Comparison of ENCODE assay signal across 1 cellular context in the genomic region with DNA sequence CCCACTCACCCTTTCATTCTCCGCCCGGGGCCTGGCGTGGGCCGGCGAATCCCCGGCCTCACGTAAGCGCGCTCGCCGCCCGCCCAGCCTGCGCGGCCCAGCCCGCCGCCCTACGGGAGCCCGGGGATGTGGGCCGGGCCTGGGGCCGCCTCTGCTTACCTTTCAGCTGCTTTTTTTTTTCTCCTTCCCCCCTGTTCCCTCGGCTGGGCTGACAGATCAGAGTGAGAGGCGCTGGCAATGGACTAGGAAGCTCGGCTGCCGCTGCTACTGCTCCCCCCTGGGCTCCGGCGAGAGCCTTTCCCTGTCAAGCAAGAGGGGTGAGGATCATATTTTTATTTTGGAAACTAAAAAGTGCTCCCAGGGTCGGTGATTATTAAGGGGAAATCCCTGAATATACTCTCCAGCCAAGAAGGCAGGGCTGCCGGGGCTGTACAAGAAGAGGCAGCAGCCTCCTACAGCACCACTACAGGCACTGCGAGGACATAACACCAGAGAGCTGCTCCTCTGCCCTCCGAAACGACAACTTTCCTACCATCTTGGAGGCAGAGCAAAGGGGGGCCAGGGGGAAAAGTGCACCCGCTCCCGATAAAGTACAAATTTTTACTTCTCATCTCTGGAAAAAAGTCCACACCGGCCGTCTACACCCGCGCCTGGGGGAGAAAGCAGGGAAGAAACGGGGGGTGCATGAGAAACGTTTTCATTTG.
TF ChIP-seq lines count a peak whose summit lies in the region.

A gene with protein sequence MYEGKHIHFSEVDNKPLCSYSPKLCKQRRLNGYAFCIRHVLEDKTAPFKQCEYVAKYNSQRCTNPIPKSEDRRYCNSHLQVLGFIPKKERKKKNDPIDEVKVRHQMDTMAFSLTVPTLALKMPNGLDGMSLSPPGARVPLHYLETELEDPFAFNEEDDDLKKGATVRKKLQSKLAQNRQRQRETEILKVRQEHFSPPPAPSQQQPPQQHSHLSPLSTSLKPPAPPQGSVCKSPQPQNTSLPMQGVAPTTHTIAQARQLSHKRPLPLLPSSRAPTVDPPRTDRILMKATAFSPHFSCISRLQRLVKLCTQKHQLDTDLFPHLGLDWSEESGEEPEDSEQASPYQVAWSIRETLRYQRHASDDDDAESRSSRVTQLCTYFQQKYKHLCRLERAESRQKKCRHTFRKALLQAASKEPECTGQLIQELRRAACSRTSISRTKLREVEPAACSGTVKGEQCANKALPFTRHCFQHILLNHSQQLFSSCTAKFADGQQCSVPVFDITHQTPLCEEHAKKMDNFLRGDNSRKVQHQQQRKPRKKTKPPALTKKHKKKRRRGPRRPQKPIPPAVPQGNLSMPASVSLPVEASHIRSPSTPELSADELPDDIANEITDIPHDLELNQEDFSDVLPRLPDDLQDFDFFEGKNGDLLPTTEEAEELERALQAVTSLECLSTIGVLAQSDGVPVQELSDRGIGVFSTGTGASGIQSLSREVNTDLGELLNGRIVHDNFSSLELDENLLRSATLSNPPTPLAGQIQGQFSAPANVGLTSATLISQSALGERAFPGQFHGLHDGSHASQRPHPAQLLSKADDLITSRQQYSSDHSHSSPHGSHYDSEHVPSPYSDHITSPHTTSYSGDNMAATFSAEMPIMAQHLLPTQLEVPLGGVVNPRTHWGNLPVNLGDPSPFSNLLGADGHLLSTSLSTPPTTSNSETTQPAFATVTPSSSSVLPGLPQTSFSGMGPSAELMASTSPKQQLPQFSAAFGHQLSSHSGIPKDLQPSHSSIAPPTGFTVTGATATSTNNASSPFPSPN (minus strand): TSS at position 433 of the 704 bp plus-strand sequence. CDS start 23,158 bp downstream, outside the sequence.

TF ChIP-seq in GM12878, 131 proteins besides CTCF, POLR2A, EP300 and RAD21 (continued from another document and continues in another):
- TF ChIP-seq, protein P1, sequence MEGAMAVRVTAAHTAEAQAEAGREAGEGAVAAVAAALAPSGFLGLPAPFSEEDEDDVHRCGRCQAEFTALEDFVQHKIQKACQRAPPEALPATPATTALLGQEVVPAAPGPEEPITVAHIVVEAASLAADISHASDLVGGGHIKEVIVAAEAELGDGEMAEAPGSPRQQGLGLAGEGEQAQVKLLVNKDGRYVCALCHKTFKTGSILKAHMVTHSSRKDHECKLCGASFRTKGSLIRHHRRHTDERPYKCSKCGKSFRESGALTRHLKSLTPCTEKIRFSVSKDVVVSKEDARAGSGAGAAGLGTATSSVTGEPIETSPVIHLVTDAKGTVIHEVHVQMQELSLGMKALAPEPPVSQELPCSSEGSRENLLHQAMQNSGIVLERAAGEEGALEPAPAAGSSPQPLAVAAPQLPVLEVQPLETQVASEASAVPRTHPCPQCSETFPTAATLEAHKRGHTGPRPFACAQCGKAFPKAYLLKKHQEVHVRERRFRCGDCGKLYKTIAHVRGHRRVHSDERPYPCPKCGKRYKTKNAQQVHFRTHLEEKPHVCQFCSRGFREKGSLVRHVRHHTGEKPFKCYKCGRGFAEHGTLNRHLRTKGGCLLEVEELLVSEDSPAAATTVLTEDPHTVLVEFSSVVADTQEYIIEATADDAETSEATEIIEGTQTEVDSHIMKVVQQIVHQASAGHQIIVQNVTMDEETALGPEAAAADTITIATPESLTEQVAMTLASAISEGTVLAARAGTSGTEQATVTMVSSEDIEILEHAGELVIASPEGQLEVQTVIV (IDR thresholded peaks at IDR 0.05; ENCODE audit: borderline replicate concordance, partially characterized antibody) = no peak
- TF ChIP-seq, protein P2, sequence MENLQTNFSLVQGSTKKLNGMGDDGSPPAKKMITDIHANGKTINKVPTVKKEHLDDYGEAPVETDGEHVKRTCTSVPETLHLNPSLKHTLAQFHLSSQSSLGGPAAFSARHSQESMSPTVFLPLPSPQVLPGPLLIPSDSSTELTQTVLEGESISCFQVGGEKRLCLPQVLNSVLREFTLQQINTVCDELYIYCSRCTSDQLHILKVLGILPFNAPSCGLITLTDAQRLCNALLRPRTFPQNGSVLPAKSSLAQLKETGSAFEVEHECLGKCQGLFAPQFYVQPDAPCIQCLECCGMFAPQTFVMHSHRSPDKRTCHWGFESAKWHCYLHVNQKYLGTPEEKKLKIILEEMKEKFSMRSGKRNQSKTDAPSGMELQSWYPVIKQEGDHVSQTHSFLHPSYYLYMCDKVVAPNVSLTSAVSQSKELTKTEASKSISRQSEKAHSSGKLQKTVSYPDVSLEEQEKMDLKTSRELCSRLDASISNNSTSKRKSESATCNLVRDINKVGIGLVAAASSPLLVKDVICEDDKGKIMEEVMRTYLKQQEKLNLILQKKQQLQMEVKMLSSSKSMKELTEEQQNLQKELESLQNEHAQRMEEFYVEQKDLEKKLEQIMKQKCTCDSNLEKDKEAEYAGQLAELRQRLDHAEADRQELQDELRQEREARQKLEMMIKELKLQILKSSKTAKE (IDR thresholded peaks at IDR 0.05; ENCODE audit: low read depth, poor library complexity, severe bottlenecking) = no peak
- TF ChIP-seq MEF2B (IDR thresholded peaks at IDR 0.05; ENCODE audit: partially characterized antibody, poor library complexity, severe bottlenecking) = no peak
- no peak for TF ChIP-seq SPI1 (IDR thresholded peaks at IDR 0.05; ENCODE audit: borderline replicate concordance, insufficient read depth, low read depth, low read length)
- TF ChIP-seq EZH2 (IDR thresholded peaks at IDR 0.05; ENCODE audit: borderline replicate concordance, control insufficient read depth, low read depth, low read length) = no peak
- TF ChIP-seq HDAC2 (IDR thresholded peaks at IDR 0.05) = no peak
- TF ChIP-seq YY1 (IDR thresholded peaks at IDR 0.05; ENCODE audit: low read depth, low read length) = peak; percentile 94
- TF ChIP-seq SUZ12 (IDR thresholded peaks at IDR 0.05; ENCODE audit: unreplicated experiment) = no peak
- TF ChIP-seq, protein P3, sequence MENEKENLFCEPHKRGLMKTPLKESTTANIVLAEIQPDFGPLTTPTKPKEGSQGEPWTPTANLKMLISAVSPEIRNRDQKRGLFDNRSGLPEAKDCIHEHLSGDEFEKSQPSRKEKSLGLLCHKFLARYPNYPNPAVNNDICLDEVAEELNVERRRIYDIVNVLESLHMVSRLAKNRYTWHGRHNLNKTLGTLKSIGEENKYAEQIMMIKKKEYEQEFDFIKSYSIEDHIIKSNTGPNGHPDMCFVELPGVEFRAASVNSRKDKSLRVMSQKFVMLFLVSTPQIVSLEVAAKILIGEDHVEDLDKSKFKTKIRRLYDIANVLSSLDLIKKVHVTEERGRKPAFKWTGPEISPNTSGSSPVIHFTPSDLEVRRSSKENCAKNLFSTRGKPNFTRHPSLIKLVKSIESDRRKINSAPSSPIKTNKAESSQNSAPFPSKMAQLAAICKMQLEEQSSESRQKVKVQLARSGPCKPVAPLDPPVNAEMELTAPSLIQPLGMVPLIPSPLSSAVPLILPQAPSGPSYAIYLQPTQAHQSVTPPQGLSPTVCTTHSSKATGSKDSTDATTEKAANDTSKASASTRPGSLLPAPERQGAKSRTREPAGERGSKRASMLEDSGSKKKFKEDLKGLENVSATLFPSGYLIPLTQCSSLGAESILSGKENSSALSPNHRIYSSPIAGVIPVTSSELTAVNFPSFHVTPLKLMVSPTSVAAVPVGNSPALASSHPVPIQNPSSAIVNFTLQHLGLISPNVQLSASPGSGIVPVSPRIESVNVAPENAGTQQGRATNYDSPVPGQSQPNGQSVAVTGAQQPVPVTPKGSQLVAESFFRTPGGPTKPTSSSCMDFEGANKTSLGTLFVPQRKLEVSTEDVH (IDR thresholded peaks at IDR 0.05; ENCODE audit: low read depth, partially characterized antibody) = no peak
- no peak for TF ChIP-seq MYC (IDR thresholded peaks at IDR 0.05; ENCODE audit: insufficient read depth, insufficient read length, insufficient replicate concordance, low read length, severe bottlenecking)
- no peak for TF ChIP-seq CHD2 (IDR thresholded peaks at IDR 0.05; ENCODE audit: borderline replicate concordance, low read depth, low read length)
- TF ChIP-seq ZNF24 (IDR thresholded peaks at IDR 0.05) = 0 out of 2 replicates have a peak, but pooled peaks have one; percentile 17
- no peak for TF ChIP-seq WRNIP1 (IDR thresholded peaks at IDR 0.05; ENCODE audit: borderline replicate concordance, low read depth, low read length)
- TF ChIP-seq ZBED1 (IDR thresholded peaks at IDR 0.05; ENCODE audit: borderline replicate concordance) = no peak
- no peak for TF ChIP-seq BACH1 (IDR thresholded peaks at IDR 0.05; ENCODE audit: borderline replicate concordance)
- peak; percentile 73 to 79 for TF ChIP-seq IKZF2 (IDR thresholded peaks at IDR 0.05)
- TF ChIP-seq RFX5 (IDR thresholded peaks at IDR 0.05; ENCODE audit: low read depth, low read length) = peak; percentile 29; the same call in 1 of the 2 replicates
- TF ChIP-seq NR2C2 (IDR thresholded peaks at IDR 0.05; ENCODE audit: borderline replicate concordance, control insufficient read depth, insufficient read length, low read depth) = no peak
- TF ChIP-seq CHD1 (IDR thresholded peaks at IDR 0.05; ENCODE audit: low read depth, low read length) = peak; percentile 93
- no peak for TF ChIP-seq NR2C1 (IDR thresholded peaks at IDR 0.05)
- TF ChIP-seq MXI1 (IDR thresholded peaks at IDR 0.05; ENCODE audit: low read depth, low read length) = peak; percentile 70
- no peak for TF ChIP-seq FOS (IDR thresholded peaks at IDR 0.05; ENCODE audit: borderline replicate concordance, extremely low read depth, insufficient read length)
- TF ChIP-seq, protein P4, sequence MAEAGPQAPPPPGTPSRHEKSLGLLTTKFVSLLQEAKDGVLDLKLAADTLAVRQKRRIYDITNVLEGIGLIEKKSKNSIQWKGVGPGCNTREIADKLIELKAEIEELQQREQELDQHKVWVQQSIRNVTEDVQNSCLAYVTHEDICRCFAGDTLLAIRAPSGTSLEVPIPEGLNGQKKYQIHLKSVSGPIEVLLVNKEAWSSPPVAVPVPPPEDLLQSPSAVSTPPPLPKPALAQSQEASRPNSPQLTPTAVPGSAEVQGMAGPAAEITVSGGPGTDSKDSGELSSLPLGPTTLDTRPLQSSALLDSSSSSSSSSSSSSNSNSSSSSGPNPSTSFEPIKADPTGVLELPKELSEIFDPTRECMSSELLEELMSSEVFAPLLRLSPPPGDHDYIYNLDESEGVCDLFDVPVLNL (IDR thresholded peaks at IDR 0.05; ENCODE audit: low read depth, low read length) = no peak
- peak; percentile 92 for TF ChIP-seq NBN (IDR thresholded peaks at IDR 0.05)
- TF ChIP-seq FOXM1 (IDR thresholded peaks at IDR 0.05; ENCODE audit: low read depth, low read length) = no peak
- TF ChIP-seq TCF12 (IDR thresholded peaks at IDR 0.05; ENCODE audit: low read depth, low read length) = no peak
- peak; percentile 83; the same call in 1 of the 2 replicates for TF ChIP-seq ZSCAN29 (IDR thresholded peaks at IDR 0.05)
- TF ChIP-seq CBX5 (IDR thresholded peaks at IDR 0.05; ENCODE audit: low read depth) = no peak
- TF ChIP-seq KAT2A (conservative IDR thresholded peaks at IDR 0.05; ENCODE audit: control insufficient read depth, low read depth, low read length) = no peak
- no peak for TF ChIP-seq CHD4 (IDR thresholded peaks at IDR 0.05)
- TF ChIP-seq NFXL1 (IDR thresholded peaks at IDR 0.05; ENCODE audit: borderline replicate concordance) = no peak
- TF ChIP-seq, protein P5, sequence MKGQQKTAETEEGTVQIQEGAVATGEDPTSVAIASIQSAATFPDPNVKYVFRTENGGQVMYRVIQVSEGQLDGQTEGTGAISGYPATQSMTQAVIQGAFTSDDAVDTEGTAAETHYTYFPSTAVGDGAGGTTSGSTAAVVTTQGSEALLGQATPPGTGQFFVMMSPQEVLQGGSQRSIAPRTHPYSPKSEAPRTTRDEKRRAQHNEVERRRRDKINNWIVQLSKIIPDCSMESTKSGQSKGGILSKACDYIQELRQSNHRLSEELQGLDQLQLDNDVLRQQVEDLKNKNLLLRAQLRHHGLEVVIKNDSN (IDR thresholded peaks at IDR 0.05; ENCODE audit: borderline replicate concordance, extremely low read length, insufficient read depth, low read depth, low read length) = no peak
- TF ChIP-seq, protein P6, sequence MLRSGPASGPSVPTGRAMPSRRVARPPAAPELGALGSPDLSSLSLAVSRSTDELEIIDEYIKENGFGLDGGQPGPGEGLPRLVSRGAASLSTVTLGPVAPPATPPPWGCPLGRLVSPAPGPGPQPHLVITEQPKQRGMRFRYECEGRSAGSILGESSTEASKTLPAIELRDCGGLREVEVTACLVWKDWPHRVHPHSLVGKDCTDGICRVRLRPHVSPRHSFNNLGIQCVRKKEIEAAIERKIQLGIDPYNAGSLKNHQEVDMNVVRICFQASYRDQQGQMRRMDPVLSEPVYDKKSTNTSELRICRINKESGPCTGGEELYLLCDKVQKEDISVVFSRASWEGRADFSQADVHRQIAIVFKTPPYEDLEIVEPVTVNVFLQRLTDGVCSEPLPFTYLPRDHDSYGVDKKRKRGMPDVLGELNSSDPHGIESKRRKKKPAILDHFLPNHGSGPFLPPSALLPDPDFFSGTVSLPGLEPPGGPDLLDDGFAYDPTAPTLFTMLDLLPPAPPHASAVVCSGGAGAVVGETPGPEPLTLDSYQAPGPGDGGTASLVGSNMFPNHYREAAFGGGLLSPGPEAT (IDR thresholded peaks at IDR 0.05; ENCODE audit: low read depth) = peak; percentile 76
- no peak for TF ChIP-seq STAT3 (IDR thresholded peaks at IDR 0.05; ENCODE audit: low read depth, low read length)
- TF ChIP-seq, protein P7, sequence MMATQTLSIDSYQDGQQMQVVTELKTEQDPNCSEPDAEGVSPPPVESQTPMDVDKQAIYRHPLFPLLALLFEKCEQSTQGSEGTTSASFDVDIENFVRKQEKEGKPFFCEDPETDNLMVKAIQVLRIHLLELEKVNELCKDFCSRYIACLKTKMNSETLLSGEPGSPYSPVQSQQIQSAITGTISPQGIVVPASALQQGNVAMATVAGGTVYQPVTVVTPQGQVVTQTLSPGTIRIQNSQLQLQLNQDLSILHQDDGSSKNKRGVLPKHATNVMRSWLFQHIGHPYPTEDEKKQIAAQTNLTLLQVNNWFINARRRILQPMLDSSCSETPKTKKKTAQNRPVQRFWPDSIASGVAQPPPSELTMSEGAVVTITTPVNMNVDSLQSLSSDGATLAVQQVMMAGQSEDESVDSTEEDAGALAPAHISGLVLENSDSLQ (IDR thresholded peaks at IDR 0.05) = peak; percentile 16; the same call in 1 of the 2 replicates
- TF ChIP-seq RB1 (IDR thresholded peaks at IDR 0.05; ENCODE audit: borderline replicate concordance) = no peak; the same call in 1 of the 2 replicates
- TF ChIP-seq HDAC6 (IDR thresholded peaks at IDR 0.05; ENCODE audit: unreplicated experiment) = no peak
- TF ChIP-seq SMAD1 (IDR thresholded peaks at IDR 0.05; ENCODE audit: low read depth, partially characterized antibody) = peak; percentile 39
- TF ChIP-seq NFYA (IDR thresholded peaks at IDR 0.05; ENCODE audit: borderline replicate concordance, low read depth, low read length) = no peak
